ENCODE assay signal across 9 cellular contexts in genomic region chr6:100923481-100923880, GRCh38.
"Had no signal": no experiment of that assay in that cellular context is flagged by ENCODE, and none has a peak within 500 bp of the region (broad histone marks: within the 10 kb centered on the region; RNA-seq: fewer than 3 reads in every experiment).

No MANE protein-coding gene starts in this region.

- H3K36me3 ChIP-seq: HAP-1 had no signal

- DNase-seq: GM23248, GOT3, H7, HFFc6, KBM-7 had no signal

- ATAC-seq: HCT116, HepG2 had no signal

- H3K4me3 ChIP-seq: GM23248, HAP-1 had no signal

- H2AFZ ChIP-seq: GM23248 had no signal

- H3K4me1 ChIP-seq: HAP-1 had no signal

- H3K27ac ChIP-seq: GM23248, HL-60 had no signal

- H3K9ac ChIP-seq: GM23248 had no signal

- H3K9me3 ChIP-seq: HAP-1 had no signal
